ENCODE assay signal across 13 cellular contexts in genomic region chr3:143172313-143173054, GRCh38. TPM values are rescaled to one million over a fixed set of nuclear protein-coding genes. Genes with fewer than 3 reads are reported as not detected.
DNase-seq lines count a peak whose midpoint lies in the region; ATAC-seq and TF ChIP-seq lines count a peak whose summit lies in the region.
"Had no signal": no experiment of that assay in that cellular context is flagged by ENCODE, and none has a peak within 500 bp of the region (broad histone marks: within the 10 kb centered on the region; RNA-seq: fewer than 3 reads in every experiment).

No MANE protein-coding gene starts in this region.

- POLR2A ChIA-PET in CD8-positive, alpha-beta T cell (lab: Charles Lee), result interaction anchor here (0.6 kb wide), 1 partner anchor 192 kb away, joined by 3 read pairs; no protein-coding TSS in a partner anchor
- POLR2A ChIA-PET in activated CD8-positive, alpha-beta T cell treated with anti-CD3 and anti-CD28 coated beads, Interleukin-2, amount 10 ng/mL, durations not matched to agents 7 days and 5 days (lab: Charles Lee), result interaction anchor here (0.6 to 1.4 kb wide), 3 partner anchors 12 to 66 kb away, joined by 3 to 4 read pairs (median 3); partner anchors contain the start of gene CHST2

- H3K9ac ChIP-seq in BLaER1, result no peak overlapping the region
- H3K9ac ChIP-seq: parathyroid adenoma had no signal

- no peaks in the 10 kb centered on the region for H4K20me1 ChIP-seq in BLaER1

- H3K36me3 ChIP-seq in BLaER1, result no peaks in the 10 kb centered on the region
- H3K36me3 ChIP-seq in CD8-positive, alpha-beta T cell (ENCODE audit: insufficient read depth, low read length), result no peaks in the 10 kb centered on the region
- H3K36me3 ChIP-seq: adrenal gland had no signal

- no peaks in the 10 kb centered on the region for H3K27me3 ChIP-seq in BLaER1
- H3K27me3 ChIP-seq in CD8-positive, alpha-beta T cell (ENCODE audit: insufficient read depth, low read length), result no peaks in the 10 kb centered on the region
- H3K27me3 ChIP-seq: adrenal gland had no signal

- peak overlapping the region; percentile 23 for H3K4me3 Mint-ChIP-seq in CD8-positive, alpha-beta T cell
- no peak overlapping the region for H3K4me3 Mint-ChIP-seq in activated CD8-positive, alpha-beta T cell treated with anti-CD3 and anti-CD28 coated beads, Interleukin-2, amount 10 ng/mL, durations not matched to agents 7 days and 5 days

- peak overlapping the region; percentile 17 for H3K4me2 ChIP-seq in BLaER1

- no peak overlapping the region for H3K27ac ChIP-seq in BLaER1
- H3K27ac ChIP-seq in CD8-positive, alpha-beta T cell (ENCODE audit: low read depth, low read length), result no peak overlapping the region
- H3K27ac ChIP-seq: adrenal gland, parathyroid adenoma had no signal

- no peak for DNase-seq in CD8-positive, alpha-beta T cell
- DNase-seq in activated CD8-positive, alpha-beta T cell treated with anti-CD3 and anti-CD28 coated beads, Interleukin-2, amount 10 ng/mL, durations not matched to agents 7 days and 5 days, result no peak
- DNase-seq in myocyte (ENCODE audit: low read depth) (peak; percentile 7), GF-D8 (lab: John Stamatoyannopoulos, UW) (no peak)
- DNase-seq: activated CD4-positive, CD25-positive, alpha-beta regulatory T cell; adrenal gland; NCI-H1694; SW 1271 had no signal

- H3K4me3 ChIP-seq in BLaER1, result no peak overlapping the region
- no peak overlapping the region for H3K4me3 ChIP-seq in CD8-positive, alpha-beta T cell (ENCODE audit: low read depth, low read length)
- H3K4me3 ChIP-seq: adrenal gland had no signal

- H3K27ac Mint-ChIP-seq in CD8-positive, alpha-beta T cell, result peak overlapping the region; percentile 93
- peak overlapping the region; percentile 72 for H3K27ac Mint-ChIP-seq in activated CD8-positive, alpha-beta T cell treated with anti-CD3 and anti-CD28 coated beads, Interleukin-2, amount 10 ng/mL, durations not matched to agents 7 days and 5 days

- no peaks in the 10 kb centered on the region for H3K36me3 Mint-ChIP-seq in CD8-positive, alpha-beta T cell
- H3K36me3 Mint-ChIP-seq in activated CD8-positive, alpha-beta T cell treated with anti-CD3 and anti-CD28 coated beads, Interleukin-2, amount 10 ng/mL, durations not matched to agents 7 days and 5 days (ENCODE audit: low read depth), result peaks cover 29% of the 10 kb centered on the region

- H3K27me3 Mint-ChIP-seq in CD8-positive, alpha-beta T cell (ENCODE audit: low read depth), result no peaks in the 10 kb centered on the region
- H3K27me3 Mint-ChIP-seq in activated CD8-positive, alpha-beta T cell treated with anti-CD3 and anti-CD28 coated beads, Interleukin-2, amount 10 ng/mL, durations not matched to agents 7 days and 5 days (ENCODE audit: low read depth), result no peaks in the 10 kb centered on the region

- CTCF ChIA-PET in CD8-positive, alpha-beta T cell (lab: Charles Lee), result interaction anchor here (0.6 to 1.0 kb wide), 3 partner anchors 20 to 53 kb away, joined by 3 to 4 read pairs (median 3); partner anchors contain the start of gene CHST2
- CTCF ChIA-PET in activated CD8-positive, alpha-beta T cell treated with anti-CD3 and anti-CD28 coated beads, Interleukin-2, amount 10 ng/mL, durations not matched to agents 7 days and 5 days (lab: Charles Lee), result interaction anchor here (1.0 to 4.4 kb wide), 6 partner anchors 29 to 502 kb away, joined by 3 to 23 read pairs (median 4); partner anchors contain the start of gene CHST2

- peaks cover 7% of the 10 kb centered on the region for H3K9me3 Mint-ChIP-seq in CD8-positive, alpha-beta T cell
- peaks cover 18% of the 10 kb centered on the region for H3K9me3 Mint-ChIP-seq in activated CD8-positive, alpha-beta T cell treated with anti-CD3 and anti-CD28 coated beads, Interleukin-2, amount 10 ng/mL, durations not matched to agents 7 days and 5 days (ENCODE audit: insufficient read depth)

- ATAC-seq in CD8-positive, alpha-beta T cell, result no peak
- no peak for ATAC-seq in activated CD8-positive, alpha-beta T cell treated with anti-CD3 and anti-CD28 coated beads, Interleukin-2, amount 10 ng/mL, durations not matched to agents 7 days and 5 days
- ATAC-seq in HG03139 (IDR thresholded peaks at IDR 0.05; ENCODE audit: unreplicated experiment) (no peak), HG03571 (IDR thresholded peaks at IDR 0.05; ENCODE audit: unreplicated experiment) (no peak), GM21390 (IDR thresholded peaks at IDR 0.05; ENCODE audit: unreplicated experiment) (no peak)

- peaks cover 25% of the 10 kb centered on the region for H3K9me3 ChIP-seq in BLaER1
- no peaks in the 10 kb centered on the region for H3K9me3 ChIP-seq in CD8-positive, alpha-beta T cell (ENCODE audit: low read length)

- H3K4me1 Mint-ChIP-seq in CD8-positive, alpha-beta T cell (ENCODE audit: low read depth), result peaks cover 75% of the 10 kb centered on the region
- H3K4me1 Mint-ChIP-seq in activated CD8-positive, alpha-beta T cell treated with anti-CD3 and anti-CD28 coated beads, Interleukin-2, amount 10 ng/mL, durations not matched to agents 7 days and 5 days (ENCODE audit: low read depth), result peaks cover 56% of the 10 kb centered on the region

- no peak for TF ChIP-seq CTCF in CD8-positive, alpha-beta T cell (IDR thresholded peaks at IDR 0.05)

- H3K4me1 ChIP-seq in BLaER1, result peaks cover 29% of the 10 kb centered on the region
- H3K4me1 ChIP-seq in CD8-positive, alpha-beta T cell (ENCODE audit: insufficient read depth, low read length), result peaks cover 55% of the 10 kb centered on the region
- H3K4me1 ChIP-seq: adrenal gland had no signal

- intact Hi-C loops in CD8-positive, alpha-beta T cell (cut with DNase I, micrococcal nuclease), result no loop called here

RNA-seq across cellular contexts. Expression of gene CHST2, which starts 52.9 kb away (rescaled TPM):
- total RNA-seq in CD8-positive, alpha-beta T cell, result 1 to 10 TPM; 2.5 to 2.7 TPM
- 1 to 10 TPM; 2.3 to 2.4 TPM for total RNA-seq in activated CD8-positive, alpha-beta T cell treated with anti-CD3 and anti-CD28 coated beads, Interleukin-2, amount 10 ng/mL, durations not matched to agents 7 days and 5 days
- 5.1 and 8.3 TPM in 2 replicates for total RNA-seq in myocyte
- polyA plus RNA-seq in myocyte (2012), result 4.3 TPM
